In genomic region chr9:37582548-37583157, GRCh38 we compare ENCODE assay signal across 1 cellular context.
TF ChIP-seq lines count a peak whose summit lies in the region.

No MANE protein-coding gene starts in this region.

TF ChIP-seq in neural cell, 6 proteins besides CTCF, POLR2A, EP300 and RAD21:
- TF ChIP-seq SMC3 (conservative IDR thresholded peaks at IDR 0.05; ENCODE audit: poor library complexity) (peak; percentile 79), MXI1 (conservative IDR thresholded peaks at IDR 0.05; ENCODE audit: poor library complexity, severe bottlenecking) (no peak)
